ENCODE assay signal across 19 cellular contexts in the genomic region with DNA sequence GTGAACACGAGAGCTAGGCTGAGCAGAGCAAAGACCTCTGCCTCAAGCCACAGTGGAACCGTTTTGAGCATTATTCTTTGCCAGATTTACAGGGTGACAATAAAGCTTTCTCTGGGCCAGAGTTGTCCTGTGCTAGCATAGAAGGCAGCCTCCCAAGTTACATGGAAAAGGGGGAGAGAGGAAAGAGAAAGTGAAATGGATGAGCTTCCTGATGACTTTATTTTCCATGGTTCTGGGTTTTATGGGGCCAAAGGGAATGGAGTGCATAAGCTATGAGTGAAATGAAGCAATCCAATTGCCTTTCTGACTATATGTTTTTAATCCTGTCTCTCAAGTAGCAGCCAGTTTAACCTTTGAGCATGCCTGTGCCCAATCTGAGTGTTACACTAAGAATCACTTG.
DNase-seq lines count a peak whose midpoint lies in the region; ATAC-seq, FAIRE-seq and TF ChIP-seq lines count a peak whose summit lies in the region.
"Had no signal": no experiment of that assay in that cellular context is flagged by ENCODE, and none has a peak within 500 bp of the region (broad histone marks: within the 10 kb centered on the region; RNA-seq: fewer than 3 reads in every experiment).

No MANE protein-coding gene starts in this region.

- no peak for FAIRE-seq in endothelial cell of umbilical vein (lab: Jason Lieb, UNC)
- FAIRE-seq: GM12891, GM18507, H54 had no signal

- H3K4me1 ChIP-seq in adipocyte (ENCODE audit: control insufficient read depth, insufficient read depth, low read length) (peaks cover 22% of the 10 kb centered on the region), endothelial cell of umbilical vein (ENCODE audit: control insufficient read depth, extremely low read depth, insufficient read depth, low read length) (peaks cover 11% of the 10 kb centered on the region)

- CTCF ChIA-PET in endothelial cell of umbilical vein (lab: Charles Lee) = interaction anchor here (1.0 to 1.3 kb wide), 4 partner anchors 14 to 268 kb away, joined by 3 to 4 read pairs (median 4); no protein-coding TSS in a partner anchor

- H3K27ac ChIP-seq in endothelial cell of umbilical vein (ENCODE audit: insufficient read depth, low read depth, low read length) = no peak overlapping the region

- no TSS peak for BruUV-seq in endothelial cell of umbilical vein (replicated peaks; lab: Mats Ljungman, UMichigan)

- peak; percentile 90 for ATAC-seq in left colon
- ATAC-seq in HG02642 (IDR thresholded peaks at IDR 0.05; ENCODE audit: poor library complexity, unreplicated experiment) = no peak
- no peak for ATAC-seq in stimulated activated effector memory CD8-positive, alpha-beta T cell treated with anti-CD3 and anti-CD28 coated beads, Interleukin-12 subunit alpha, Interleukin-12 subunit beta, amount 100 ng/mL, for 72 hours

- no peak for TF ChIP-seq CTCF in endothelial cell of umbilical vein (IDR thresholded peaks at IDR 0.05; ENCODE audit: extremely low read depth in 1 of 2, insufficient read depth in 1 of 2, low read depth in 1 of 2, low read length in 2 of 2)

- H3K9me3 ChIP-seq in adipocyte (ENCODE audit: control insufficient read depth, low read length) (peaks cover 4% of the 10 kb centered on the region), endothelial cell of umbilical vein (replicated peaks; ENCODE audit: control insufficient read depth, insufficient read depth, low read length) (no peaks in the 10 kb centered on the region)
- H3K9me3 ChIP-seq: HAP-1 had no signal

- H3K36me3 Mint-ChIP-seq in stimulated activated effector memory CD8-positive, alpha-beta T cell treated with anti-CD3 and anti-CD28 coated beads, Interleukin-12 subunit alpha, Interleukin-12 subunit beta, amount 100 ng/mL, for 72 hours = no peaks in the 10 kb centered on the region
- H3K36me3 Mint-ChIP-seq: CD4-positive, alpha-beta memory T cell had no signal

- no peak for DNase-seq in adipocyte (ENCODE audit: low read depth)
- peak; percentile 9 for DNase-seq in endothelial cell of umbilical vein (ENCODE audit: low read depth, low spot score)
- no peak for DNase-seq in left colon
- DNase-seq in HK-2 (ENCODE audit: unreplicated experiment) = no peak
- DNase-seq in stimulated activated effector memory CD8-positive, alpha-beta T cell treated with anti-CD3 and anti-CD28 coated beads, Interleukin-12 subunit alpha, Interleukin-12 subunit beta, amount 100 ng/mL, for 72 hours (ENCODE audit: low spot score in 2 of 2) = no peak
- DNase-seq: C1 segment of cervical spinal cord; Calu3; CD4-positive, alpha-beta memory T cell; COR-L47; DMS53; DMS79 treated with DMSO at 0.1 percent for 48 hours; GF-D8; GOT3; HFFc6 had no signal

- no peak overlapping the region for H3K27ac Mint-ChIP-seq in stimulated activated effector memory CD8-positive, alpha-beta T cell treated with anti-CD3 and anti-CD28 coated beads, Interleukin-12 subunit alpha, Interleukin-12 subunit beta, amount 100 ng/mL, for 72 hours
- H3K27ac Mint-ChIP-seq: CD4-positive, alpha-beta memory T cell; HFFc6 had no signal

- no peaks in the 10 kb centered on the region for H4K20me1 ChIP-seq in endothelial cell of umbilical vein (replicated peaks; ENCODE audit: control insufficient read depth, extremely low read depth, insufficient read depth, low read length)

- H3K27me3 ChIP-seq in adipocyte (replicated peaks; ENCODE audit: control insufficient read depth, insufficient read depth, low read length) = no peaks in the 10 kb centered on the region
- no peaks in the 10 kb centered on the region for H3K27me3 ChIP-seq in endothelial cell of umbilical vein (ENCODE audit: control insufficient read depth in 2 of 2, insufficient read depth in 2 of 2, low read length in 2 of 2)

- H3K9ac ChIP-seq in adipocyte (ENCODE audit: low read length) (peak overlapping the region; percentile 34), endothelial cell of umbilical vein (replicated peaks; ENCODE audit: extremely low read depth, insufficient read depth, low read length) (no peak overlapping the region)

- no peaks in the 10 kb centered on the region for H3K79me2 ChIP-seq in endothelial cell of umbilical vein (ENCODE audit: control insufficient read depth, insufficient read depth, low read length)

- dilution Hi-C loops in endothelial cell of umbilical vein (cut with MboI; ENCODE audit: extremely low pct_ligation_motif_present, low sequenced_read_pairs) = no loop called here

- H2AFZ ChIP-seq in endothelial cell of umbilical vein (ENCODE audit: low read depth, low read length) = no peak overlapping the region

- no peak overlapping the region for H3K4me2 ChIP-seq in endothelial cell of umbilical vein (ENCODE audit: insufficient read depth, low read length)

- H3K9me3 Mint-ChIP-seq in stimulated activated effector memory CD8-positive, alpha-beta T cell treated with anti-CD3 and anti-CD28 coated beads, Interleukin-12 subunit alpha, Interleukin-12 subunit beta, amount 100 ng/mL, for 72 hours = no peaks in the 10 kb centered on the region

- H3K4me3 ChIP-seq in adipocyte (ENCODE audit: low read length) (peak overlapping the region; percentile 22), endothelial cell of umbilical vein (replicated peaks in 1 of 3; ENCODE audit: insufficient read depth in 1 of 3, low read depth in 1 of 3, low read length in 3 of 3) (no peak overlapping the region)
- H3K4me3 ChIP-seq: HAP-1 had no signal

- no peak overlapping the region for H3K4me3 Mint-ChIP-seq in stimulated activated effector memory CD8-positive, alpha-beta T cell treated with anti-CD3 and anti-CD28 coated beads, Interleukin-12 subunit alpha, Interleukin-12 subunit beta, amount 100 ng/mL, for 72 hours
- H3K4me3 Mint-ChIP-seq: CD4-positive, alpha-beta memory T cell; HFFc6 had no signal

- H3K36me3 ChIP-seq in adipocyte (ENCODE audit: control insufficient read depth, insufficient read depth, low read length, severe bottlenecking) (no peaks in the 10 kb centered on the region), endothelial cell of umbilical vein (ENCODE audit: control insufficient read depth in 2 of 2, extremely low read depth in 1 of 2, insufficient read depth in 2 of 2, low read length in 2 of 2) (no peaks in the 10 kb centered on the region)
- H3K36me3 ChIP-seq: HAP-1 had no signal

- no peaks in the 10 kb centered on the region for H3K9me1 ChIP-seq in endothelial cell of umbilical vein (replicated peaks; ENCODE audit: control insufficient read depth, extremely low read depth, insufficient read depth, low read length)

- H3K4me1 Mint-ChIP-seq in stimulated activated effector memory CD8-positive, alpha-beta T cell treated with anti-CD3 and anti-CD28 coated beads, Interleukin-12 subunit alpha, Interleukin-12 subunit beta, amount 100 ng/mL, for 72 hours = no peaks in the 10 kb centered on the region
- H3K4me1 Mint-ChIP-seq: CD4-positive, alpha-beta memory T cell had no signal

- POLR2A ChIA-PET in endothelial cell of umbilical vein (lab: Charles Lee) = no interaction called here

- no peak for TF ChIP-seq POLR2A in endothelial cell of umbilical vein (IDR thresholded peaks at IDR 0.05; ENCODE audit: low read depth, low read length)

- intact Hi-C loops in endothelial cell of umbilical vein (cut with micrococcal nuclease) (loop anchor here (2.0 to 5.0 kb wide), 3 partner anchors 319 to 598 kb away; partner anchors contain the start of gene FOXO1), left colon (cut with DNase I, micrococcal nuclease) (no loop called here)

TF ChIP-seq in endothelial cell of umbilical vein, 7 proteins besides CTCF, POLR2A, EP300 and RAD21:
- TF ChIP-seq MYC (IDR thresholded peaks at IDR 0.05; ENCODE audit: low read depth, low read length) (no peak), JUN (IDR thresholded peaks at IDR 0.05; ENCODE audit: borderline replicate concordance, insufficient read depth, insufficient read length, low read depth) (no peak), POLR2AphosphoS5 (IDR thresholded peaks at IDR 0.05; ENCODE audit: insufficient read depth, low read depth, low read length) (no peak), EZH2 (IDR thresholded peaks at IDR 0.05; ENCODE audit: borderline replicate concordance, low read depth, low read length, severe bottlenecking) (no peak), FOS (IDR thresholded peaks at IDR 0.05; ENCODE audit: borderline replicate concordance, insufficient read depth, low read length) (no peak)
